Comparison of ENCODE assay signal across 14 cellular contexts in the genomic region with DNA sequence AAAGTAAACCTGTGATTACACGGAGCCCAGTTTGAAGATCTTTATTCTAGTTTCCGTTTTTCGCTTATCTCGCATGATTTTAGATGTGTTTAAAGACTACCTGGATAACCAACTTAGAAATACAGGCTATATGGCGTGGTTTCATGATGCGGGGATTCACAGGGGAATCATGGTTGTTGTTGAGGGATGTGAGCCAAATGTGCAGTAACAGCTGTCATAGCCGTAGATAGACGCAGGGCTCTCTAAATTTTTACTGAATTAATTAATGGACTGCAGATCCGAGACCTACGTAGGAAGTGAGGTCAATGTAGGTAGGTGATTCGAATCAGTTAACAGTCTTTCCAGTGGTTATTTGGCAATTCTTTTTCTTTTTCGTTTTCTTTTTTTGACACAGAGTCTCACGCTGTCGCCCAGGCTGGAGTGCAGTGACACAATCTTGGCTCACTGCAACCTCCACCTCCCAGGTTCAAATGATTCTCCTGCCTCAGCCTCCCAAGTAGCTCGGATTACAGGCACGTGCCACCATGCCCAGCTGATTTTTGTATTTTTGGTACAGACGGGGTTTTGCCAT.
A peak's percentile ranks its signal among the peaks of the same experiment; 100 is the strongest.
DNase-seq lines count a peak whose midpoint lies in the region; ATAC-seq and TF ChIP-seq lines count a peak whose summit lies in the region.
"Had no signal": no experiment of that assay in that cellular context is flagged by ENCODE, and none has a peak within 500 bp of the region (broad histone marks: within the 10 kb centered on the region; RNA-seq: fewer than 3 reads in every experiment).

No MANE protein-coding gene starts in this region.

- H2AFZ ChIP-seq in neural progenitor cell (replicated peaks): no peak overlapping the region

- CTCF ChIA-PET in WTC11 (lab: Charles Lee): no interaction called here

- no peaks in the 10 kb centered on the region for H4K20me1 ChIP-seq in neural progenitor cell (ENCODE audit: low read depth)

- peaks cover 31% of the 10 kb centered on the region; the same call in 1 of the 2 replicates for H3K4me1 ChIP-seq in iPS-20b (ENCODE audit: insufficient read depth, low read length)
- H3K4me1 ChIP-seq in neural progenitor cell: peaks cover 16% of the 10 kb centered on the region

- peak overlapping the region; percentile 76; the same call in 1 of the 2 replicates for H3K9ac ChIP-seq in iPS-20b (ENCODE audit: low read depth, low read length)
- H3K9ac ChIP-seq in neural progenitor cell: no peak overlapping the region

- peak overlapping the region; percentile 52; the same call in 1 of the 2 replicates for H3K4me3 ChIP-seq in iPS-20b (ENCODE audit: low read length)
- H3K4me3 ChIP-seq in neural progenitor cell: no peak overlapping the region

- peaks cover 19% of the 10 kb centered on the region for H3F3A ChIP-seq in neural progenitor cell (ENCODE audit: low read depth)

- TF ChIP-seq CTCF in WTC11 (IDR thresholded peaks at IDR 0.05) (no peak), neural progenitor cell (IDR thresholded peaks at IDR 0.05) (no peak)

- H3K36me3 ChIP-seq in iPS-20b (ENCODE audit: insufficient read depth, low read depth, low read length) (no peaks in the 10 kb centered on the region), neural progenitor cell (no peaks in the 10 kb centered on the region)

- no peak for DNase-seq in activated naive CD4-positive, alpha-beta T cell (lab: John Stamatoyannopoulos, UW)
- no peak for DNase-seq in WTC11 (ENCODE audit: low spot score)
- DNase-seq in NCI-H345 (lab: John Stamatoyannopoulos, UW): no peak
- DNase-seq in AG08395 (ENCODE audit: low spot score): no peak
- no peak for DNase-seq in neural progenitor cell (ENCODE audit: low spot score)
- no peak for DNase-seq in NCI-H2227 (lab: John Stamatoyannopoulos, UW; ENCODE audit: unreplicated experiment)
- DNase-seq: dorsolateral prefrontal cortex; midbrain; NCI-H2171 treated with DMSO at 0.1 percent for 48 hours; posterior cingulate gyrus; stimulated activated CD4-positive, alpha-beta T cell treated with anti-CD3 and anti-CD28 coated beads, Interleukin-12 subunit alpha, Interleukin-12 subunit beta, amount 100 ng/mL, for 4 hours had no signal

- H3K9me3 ChIP-seq in iPS-20b (ENCODE audit: insufficient read depth, low read depth, low read length) (no peaks in the 10 kb centered on the region), neural progenitor cell (ENCODE audit: low read depth) (no peaks in the 10 kb centered on the region)

- no peak for ATAC-seq in WTC11

- peaks cover 45% of the 10 kb centered on the region for H3K36me3 Mint-ChIP-seq in activated naive CD4-positive, alpha-beta T cell treated with anti-CD3 and anti-CD28 coated beads, Interleukin-2, amount 50 U/mL, for 24 hours
- H3K36me3 Mint-ChIP-seq in WTC11: no peaks in the 10 kb centered on the region
- no peaks in the 10 kb centered on the region for H3K36me3 Mint-ChIP-seq in neural progenitor cell
- H3K36me3 Mint-ChIP-seq: brain had no signal

- peak overlapping the region; percentile 95 for H3K4me3 Mint-ChIP-seq in activated naive CD4-positive, alpha-beta T cell treated with anti-CD3 and anti-CD28 coated beads, Interleukin-2, amount 50 U/mL, for 24 hours
- H3K4me3 Mint-ChIP-seq in WTC11 (peak overlapping the region; percentile 61), neural progenitor cell (no peak overlapping the region)

- H3K27ac Mint-ChIP-seq in activated naive CD4-positive, alpha-beta T cell treated with anti-CD3 and anti-CD28 coated beads, Interleukin-2, amount 50 U/mL, for 24 hours: peak overlapping the region; percentile 99
- H3K27ac Mint-ChIP-seq in WTC11: peak overlapping the region; percentile 100
- no peak overlapping the region for H3K27ac Mint-ChIP-seq in neural progenitor cell

- H3K79me2 ChIP-seq in neural progenitor cell (ENCODE audit: low read depth): no peaks in the 10 kb centered on the region

- H3K27ac ChIP-seq in iPS-20b (ENCODE audit: low read length) (peak overlapping the region; percentile 81), neural progenitor cell (no peak overlapping the region)

- POLR2A ChIA-PET in WTC11 (lab: Charles Lee): no interaction called here

- peaks cover 82% of the 10 kb centered on the region for H3K4me1 Mint-ChIP-seq in activated naive CD4-positive, alpha-beta T cell treated with anti-CD3 and anti-CD28 coated beads, Interleukin-2, amount 50 U/mL, for 24 hours
- H3K4me1 Mint-ChIP-seq in WTC11: peaks cover 61% of the 10 kb centered on the region
- peaks cover 15% of the 10 kb centered on the region for H3K4me1 Mint-ChIP-seq in neural progenitor cell

- no peak overlapping the region for H3K4me2 ChIP-seq in neural progenitor cell

- H3K9me3 Mint-ChIP-seq in activated naive CD4-positive, alpha-beta T cell treated with anti-CD3 and anti-CD28 coated beads, Interleukin-2, amount 50 U/mL, for 24 hours: no peaks in the 10 kb centered on the region
- H3K9me3 Mint-ChIP-seq in WTC11: no peaks in the 10 kb centered on the region
- no peaks in the 10 kb centered on the region for H3K9me3 Mint-ChIP-seq in neural progenitor cell

- H3K27me3 ChIP-seq in iPS-20b (ENCODE audit: insufficient read depth, low read length) (no peaks in the 10 kb centered on the region), neural progenitor cell (no peaks in the 10 kb centered on the region)
- H3K27me3 ChIP-seq: dorsolateral prefrontal cortex had no signal

- no peaks in the 10 kb centered on the region for H3K27me3 Mint-ChIP-seq in activated naive CD4-positive, alpha-beta T cell treated with anti-CD3 and anti-CD28 coated beads, Interleukin-2, amount 50 U/mL, for 24 hours
- no peaks in the 10 kb centered on the region for H3K27me3 Mint-ChIP-seq in WTC11 (ENCODE audit: low read depth)
- peaks cover 2% of the 10 kb centered on the region for H3K27me3 Mint-ChIP-seq in neural progenitor cell (ENCODE audit: insufficient read depth, low read depth)

TF ChIP-seq in WTC11, 78 proteins besides CTCF, POLR2A, EP300 and RAD21:
- no peak for TF ChIP-seq OVOL2 (CRISPR knock-in tag; IDR thresholded peaks at IDR 0.05; ENCODE audit: borderline replicate concordance)
- no peak for TF ChIP-seq ATF2 (CRISPR knock-in tag; IDR thresholded peaks at IDR 0.05; ENCODE audit: borderline replicate concordance, low read depth)
- no peak for TF ChIP-seq NR1H2 (CRISPR knock-in tag; IDR thresholded peaks at IDR 0.05)
- no peak for TF ChIP-seq RORB (CRISPR knock-in tag; IDR thresholded peaks at IDR 0.05)
